17 cellular contexts compared by ENCODE assay signal in genomic region chr3:106121491-106122289, GRCh38.
A peak's percentile ranks its signal among the peaks of the same experiment; 100 is the strongest.
DNase-seq lines count a peak whose midpoint lies in the region; ATAC-seq and TF ChIP-seq lines count a peak whose summit lies in the region.
"Had no signal": no experiment of that assay in that cellular context is flagged by ENCODE, and none has a peak within 500 bp of the region (broad histone marks: within the 10 kb centered on the region; RNA-seq: fewer than 3 reads in every experiment).

No MANE protein-coding gene starts in this region.

- H3K9me3 ChIP-seq in HCT116 (ENCODE audit: control insufficient read depth in 1 of 2, insufficient read depth in 1 of 2, low read depth in 1 of 2, low read length in 2 of 2) (no peaks in the 10 kb centered on the region), Loucy (ENCODE audit: insufficient read depth, low read depth, low read length) (no peaks in the 10 kb centered on the region), breast epithelium (no peaks in the 10 kb centered on the region)

- DNase-seq in HCT116 (ENCODE audit: low read depth, low spot score), result no peak
- DNase-seq in SK-MEL-5 (ENCODE audit: low read depth, low spot score), result peak; percentile 47
- DNase-seq in osteocyte (ENCODE audit: extremely low spot score, unreplicated experiment), result no peak
- no peak for DNase-seq in Kasumi-1 (lab: John Stamatoyannopoulos, UW)
- DNase-seq in breast epithelium (ENCODE audit: low spot score in 2 of 2), result no peak
- DNase-seq: Calu3; CD4-positive, alpha-beta T cell; NCI-H1436; NCI-H2029; NCI-H2171 treated with DMSO at 0.1 percent for 48 hours; NCI-H774; RPMI8226; SIG-M5 had no signal

- H3K27ac Mint-ChIP-seq in osteocyte (ENCODE audit: unreplicated experiment), result no peak overlapping the region
- H3K27ac Mint-ChIP-seq: B cell; CD4-positive, alpha-beta T cell; IgD-negative memory B cell had no signal

- H3K27me3 Mint-ChIP-seq in osteocyte (ENCODE audit: unreplicated experiment), result no peaks in the 10 kb centered on the region
- H3K27me3 Mint-ChIP-seq: B cell; CD4-positive, alpha-beta T cell had no signal

- H3K4me1 ChIP-seq in HCT116 (ENCODE audit: control insufficient read depth in 1 of 2, insufficient read depth in 2 of 2, low read length in 2 of 2) (peaks cover 0 to 25% of the 10 kb centered on the region in 2 experiments; a peak in 3 of 4 replicates), Loucy (ENCODE audit: insufficient read depth, low read length, poor library complexity, severe bottlenecking) (no peaks in the 10 kb centered on the region), breast epithelium (no peaks in the 10 kb centered on the region)

- no peaks in the 10 kb centered on the region for H3K36me3 Mint-ChIP-seq in osteocyte (ENCODE audit: unreplicated experiment)

- H3K27ac ChIP-seq in HCT116 (ENCODE audit: low read depth, low read length), result no peak overlapping the region
- H3K27ac ChIP-seq in breast epithelium, result no peak overlapping the region

- in situ Hi-C loops in SK-MEL-5 (cut with HindIII; ENCODE audit: low pct_unique_long_range_greater_than_20kb, low sequenced_read_pairs), result no loop called here

- CTCF ChIA-PET in HCT116 (lab: Charles Lee), result interaction anchor here (0.8 kb wide), 1 partner anchor 433 kb away, joined by 4 read pairs; no protein-coding TSS in a partner anchor

- TF ChIP-seq POLR2A in HCT116 (IDR thresholded peaks at IDR 0.05; ENCODE audit: borderline replicate concordance, extremely low read depth, insufficient read depth, insufficient read length) (no peak), breast epithelium (IDR thresholded peaks at IDR 0.05) (no peak)

- 0 out of 2 replicates have a peak, but pooled peaks have one; percentile 29 for TF ChIP-seq RAD21 in HCT116 (IDR thresholded peaks at IDR 0.05; ENCODE audit: low read depth)

- no TSS peak for BruUV-seq in HCT116 (replicated peaks; lab: Mats Ljungman, UMichigan)

- intact Hi-C loops in HCT116 (cut with micrococcal nuclease) (loop anchor here (5.0 kb wide), 1 partner anchor 434 kb away; no protein-coding TSS in a partner anchor), breast epithelium (cut with DNase I; ENCODE audit: low total_unique reads) (no loop called here)

- H3K9me2 ChIP-seq in HCT116 (ENCODE audit: insufficient read depth) (no peaks in the 10 kb centered on the region), Loucy (replicated peaks; ENCODE audit: low read depth, low read length) (no peaks in the 10 kb centered on the region)

- H3K27me3 ChIP-seq in HCT116 (ENCODE audit: insufficient read depth, low read length) (no peaks in the 10 kb centered on the region), Loucy (ENCODE audit: insufficient read depth, low read length, poor library complexity, severe bottlenecking) (no peaks in the 10 kb centered on the region), breast epithelium (no peaks in the 10 kb centered on the region)

- H3K4me3 Mint-ChIP-seq in osteocyte (ENCODE audit: unreplicated experiment), result no peak overlapping the region
- H3K4me3 Mint-ChIP-seq: B cell; CD4-positive, alpha-beta T cell; IgD-negative memory B cell had no signal

- no peak overlapping the region for H3K9ac ChIP-seq in HCT116 (ENCODE audit: low read length)
- no peak overlapping the region for H3K9ac ChIP-seq in Loucy (ENCODE audit: low read depth, low read length, poor library complexity, severe bottlenecking)

- TF ChIP-seq CTCF in HCT116 (IDR thresholded peaks at IDR 0.05 in 2 of 3, conservative IDR thresholded peaks at IDR 0.05 in 1 of 3; ENCODE audit: borderline replicate concordance in 1 of 3, insufficient read depth in 1 of 3, low read depth in 2 of 3, low read length in 2 of 3) (0 out of 6 replicates have a peak, but pooled peaks of 1 of the 3 experiments have one; percentile 9), Loucy (conservative IDR thresholded peaks at IDR 0.05; ENCODE audit: low read length) (peak; percentile 40), osteocyte (IDR thresholded peaks at IDR 0.05) (peak; percentile 19), breast epithelium (IDR thresholded peaks at IDR 0.05) (no peak)

- RAD21 ChIA-PET in HCT116 (lab: Charles Lee; ENCODE audit: low non-redundant PET in 1 of 2, low total read pairs in 2 of 2, uncharacterized antibody in 2 of 2, unreplicated experiment in 2 of 2), result no interaction called here

- H3K4me2 ChIP-seq in HCT116 (ENCODE audit: low read length), result no peak overlapping the region
- H3K4me2 ChIP-seq in Loucy (ENCODE audit: low read depth, low read length, poor library complexity, severe bottlenecking), result no peak overlapping the region

- H3K79me2 ChIP-seq in HCT116 (ENCODE audit: insufficient read depth, low read length), result no peaks in the 10 kb centered on the region
- H3K79me2 ChIP-seq in Loucy (ENCODE audit: insufficient read depth, low read length), result no peaks in the 10 kb centered on the region

- H4K20me1 ChIP-seq in HCT116 (ENCODE audit: insufficient read depth), result no peaks in the 10 kb centered on the region
- no peaks in the 10 kb centered on the region for H4K20me1 ChIP-seq in Loucy (ENCODE audit: insufficient read depth, low read length, poor library complexity, severe bottlenecking)

- no peak for ATAC-seq in HCT116
- no peak for ATAC-seq in esophagus mucosa

- H2AFZ ChIP-seq in HCT116 (ENCODE audit: low read depth, low read length, poor library complexity, severe bottlenecking), result no peak overlapping the region
- H2AFZ ChIP-seq in Loucy (ENCODE audit: low read length), result no peak overlapping the region

- no peaks in the 10 kb centered on the region for H3K9me3 Mint-ChIP-seq in osteocyte (ENCODE audit: unreplicated experiment)
- H3K9me3 Mint-ChIP-seq: CD4-positive, alpha-beta T cell; IgD-negative memory B cell had no signal

- H3K4me1 Mint-ChIP-seq in osteocyte (ENCODE audit: unreplicated experiment), result peaks cover 23% of the 10 kb centered on the region

- H3K4me3 ChIP-seq in HCT116 (replicated peaks in 1 of 2; ENCODE audit: low read depth in 1 of 2, low read length in 2 of 2) (no peak overlapping the region), Loucy (ENCODE audit: low read length, poor library complexity, severe bottlenecking) (no peak overlapping the region), breast epithelium (no peak overlapping the region)

- POLR2A ChIA-PET in HCT116 (lab: Charles Lee), result no interaction called here

- no peaks in the 10 kb centered on the region for H3K36me3 ChIP-seq in HCT116 (ENCODE audit: control insufficient read depth in 1 of 2, insufficient read depth in 2 of 2, low read length in 2 of 2)
- no peaks in the 10 kb centered on the region for H3K36me3 ChIP-seq in Loucy (ENCODE audit: insufficient read depth, low read length)
- no peaks in the 10 kb centered on the region for H3K36me3 ChIP-seq in breast epithelium

- no peaks in the 10 kb centered on the region for H3F3A ChIP-seq in Loucy (ENCODE audit: low read depth)

TF ChIP-seq in HCT116, 20 proteins besides CTCF, POLR2A, EP300 and RAD21:
- no peak for TF ChIP-seq MAX (IDR thresholded peaks at IDR 0.05)
- TF ChIP-seq, protein P1, sequence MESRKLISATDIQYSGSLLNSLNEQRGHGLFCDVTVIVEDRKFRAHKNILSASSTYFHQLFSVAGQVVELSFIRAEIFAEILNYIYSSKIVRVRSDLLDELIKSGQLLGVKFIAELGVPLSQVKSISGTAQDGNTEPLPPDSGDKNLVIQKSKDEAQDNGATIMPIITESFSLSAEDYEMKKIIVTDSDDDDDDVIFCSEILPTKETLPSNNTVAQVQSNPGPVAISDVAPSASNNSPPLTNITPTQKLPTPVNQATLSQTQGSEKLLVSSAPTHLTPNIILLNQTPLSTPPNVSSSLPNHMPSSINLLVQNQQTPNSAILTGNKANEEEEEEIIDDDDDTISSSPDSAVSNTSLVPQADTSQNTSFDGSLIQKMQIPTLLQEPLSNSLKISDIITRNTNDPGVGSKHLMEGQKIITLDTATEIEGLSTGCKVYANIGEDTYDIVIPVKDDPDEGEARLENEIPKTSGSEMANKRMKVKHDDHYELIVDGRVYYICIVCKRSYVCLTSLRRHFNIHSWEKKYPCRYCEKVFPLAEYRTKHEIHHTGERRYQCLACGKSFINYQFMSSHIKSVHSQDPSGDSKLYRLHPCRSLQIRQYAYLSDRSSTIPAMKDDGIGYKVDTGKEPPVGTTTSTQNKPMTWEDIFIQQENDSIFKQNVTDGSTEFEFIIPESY (IDR thresholded peaks at IDR 0.05; ENCODE audit: extremely low read depth, insufficient replicate concordance, low read length), result no peak
- TF ChIP-seq CEBPB (IDR thresholded peaks at IDR 0.05; ENCODE audit: low read depth), result no peak
TF ChIP-seq in HCT116: peak in this region for 0.

Comparison
In these comparisons a context has a peak if more than half of its experiments do, and no peak if none do; other contexts are left out.
1. CTCF ChIP-seq: peak in Loucy (single experiment) and osteocyte (single experiment); none in breast epithelium (0 of 3).